In genomic region chr17:65532491-65532890, GRCh38 we compare ENCODE assay signal across 15 cellular contexts. TPM values are rescaled to one million over a fixed set of nuclear protein-coding genes. Genes with fewer than 3 reads are reported as not detected.
DNase-seq lines count a peak whose midpoint lies in the region; ATAC-seq and TF ChIP-seq lines count a peak whose summit lies in the region.
"Had no signal": no experiment of that assay in that cellular context is flagged by ENCODE, and none has a peak within 500 bp of the region (broad histone marks: within the 10 kb centered on the region; RNA-seq: fewer than 3 reads in every experiment).

No MANE protein-coding gene starts in this region.

- H3K4me3 ChIP-seq in gastroesophageal sphincter (no peak overlapping the region), uterus (no peak overlapping the region)

- ATAC-seq in Right ventricle myocardium inferior (no peak), gastroesophageal sphincter (no peak)
- ATAC-seq: effector memory CD8-positive, alpha-beta T cell had no signal

- peak overlapping the region; percentile 43 for H3K27ac Mint-ChIP-seq in neural crest cell (ENCODE audit: unreplicated experiment)
- H3K27ac Mint-ChIP-seq: effector memory CD8-positive, alpha-beta T cell had no signal

- peaks cover 8 to 51% (median 23%) of the 10 kb centered on the region in 3 donors for H3K4me1 ChIP-seq in gastroesophageal sphincter
- peaks cover 5 to 25% of the 10 kb centered on the region in 2 donors for H3K4me1 ChIP-seq in uterus

- H3K27me3 Mint-ChIP-seq in neural crest cell (ENCODE audit: low read depth), result no peaks in the 10 kb centered on the region
- H3K27me3 Mint-ChIP-seq: effector memory CD8-positive, alpha-beta T cell had no signal

- H3K4me1 Mint-ChIP-seq in neural crest cell, result peaks cover 58% of the 10 kb centered on the region

- H3K27me3 ChIP-seq in gastroesophageal sphincter (no peaks in the 10 kb centered on the region), uterus (no peaks in the 10 kb centered on the region)

- no peaks in the 10 kb centered on the region for H3K9me3 Mint-ChIP-seq in neural crest cell
- H3K9me3 Mint-ChIP-seq: effector memory CD8-positive, alpha-beta T cell had no signal

- TF ChIP-seq POLR2A in gastroesophageal sphincter (IDR thresholded peaks at IDR 0.05) (no peak), uterus (IDR thresholded peaks at IDR 0.05) (no peak)

- no peak for TF ChIP-seq EP300 in gastroesophageal sphincter (IDR thresholded peaks at IDR 0.05)

- H3K36me3 ChIP-seq in gastroesophageal sphincter (peaks cover 0 to 86% of the 10 kb centered on the region in 2 donors), uterus (no peaks in the 10 kb centered on the region)

- intact Hi-C loops in cardiac septum (cut with DNase I), result no loop called here
- intact Hi-C loops in Right ventricle myocardium inferior (cut with DNase I), result loop anchor here (5.0 kb wide), 1 partner anchor 70 kb away; no protein-coding TSS in a partner anchor
- intact Hi-C loops in uterus (cut with DNase I; ENCODE audit: low total_unique reads), result no loop called here

- DNase-seq in cardiac septum (ENCODE audit: low spot score) (peak; percentile 72), Right ventricle myocardium inferior (ENCODE audit: missing footprints) (no peak), neural crest cell (ENCODE audit: low read depth, low spot score) (no peak), uterus (peak in 1 of 2 donors; percentile 38), NAMALWA (ENCODE audit: low spot score) (no peak), activated gamma-delta T cell treated with Interleukin-2 at 50 U/mL for 16 hours (no peak), EL (no peak)
- DNase-seq: ACHN; activated naive CD4-positive, alpha-beta T cell; Calu3; effector memory CD8-positive, alpha-beta T cell; NCI-H1436; stimulated activated CD4-positive, alpha-beta T cell treated with anti-CD3 and anti-CD28 coated beads, Interleukin-2, amount 100 ng/mL, for 24 hours; stimulated activated CD8-positive, alpha-beta memory T cell treated with anti-CD3 and anti-CD28 coated beads, Interleukin-4, amount 100 ng/mL, for 48 hours had no signal

- H3K4me3 Mint-ChIP-seq in neural crest cell, result peak overlapping the region; percentile 74
- H3K4me3 Mint-ChIP-seq: effector memory CD8-positive, alpha-beta T cell had no signal

- 53% methylated on average over 4 of the region's 5 CpGs; no CpG with 5 or more reads in 1 of the 2 donors for WGBS in gastroesophageal sphincter (ENCODE audit: low coverage in 1 of 2), 2 donors

- H3K27ac ChIP-seq in gastroesophageal sphincter, result peak overlapping the region; percentile 65 to 78 (median 76)
- peak overlapping the region; percentile 76 to 79 for H3K27ac ChIP-seq in uterus

- no peak for TF ChIP-seq CTCF in gastroesophageal sphincter (IDR thresholded peaks at IDR 0.05)
- TF ChIP-seq CTCF in neural crest cell (conservative IDR thresholded peaks at IDR 0.05), result no peak
- TF ChIP-seq CTCF in uterus (IDR thresholded peaks at IDR 0.05), result no peak

- peaks cover 42% of the 10 kb centered on the region for H3K36me3 Mint-ChIP-seq in neural crest cell (ENCODE audit: low read depth)

- H3K9me3 ChIP-seq in gastroesophageal sphincter (no peaks in the 10 kb centered on the region), uterus (no peaks in the 10 kb centered on the region)

RNA-seq across cellular contexts. Expression of gene AXIN2, which starts 29.0 kb away (rescaled TPM):
- total RNA-seq in cardiac septum (12.4 TPM), Right ventricle myocardium inferior (22.2 TPM), gastroesophageal sphincter (10 to 100 TPM; 17.2 to 49.6 (median 40.5) TPM), neural crest cell (66.5 and 68.5 TPM in 2 replicates), uterus (10 to 100 TPM in 3 of 4 donors, 1 to 10 TPM in 1; 8.2 to 65.1 (median 42.0) TPM)
